8 cellular contexts compared by ENCODE assay signal in the genomic region with DNA sequence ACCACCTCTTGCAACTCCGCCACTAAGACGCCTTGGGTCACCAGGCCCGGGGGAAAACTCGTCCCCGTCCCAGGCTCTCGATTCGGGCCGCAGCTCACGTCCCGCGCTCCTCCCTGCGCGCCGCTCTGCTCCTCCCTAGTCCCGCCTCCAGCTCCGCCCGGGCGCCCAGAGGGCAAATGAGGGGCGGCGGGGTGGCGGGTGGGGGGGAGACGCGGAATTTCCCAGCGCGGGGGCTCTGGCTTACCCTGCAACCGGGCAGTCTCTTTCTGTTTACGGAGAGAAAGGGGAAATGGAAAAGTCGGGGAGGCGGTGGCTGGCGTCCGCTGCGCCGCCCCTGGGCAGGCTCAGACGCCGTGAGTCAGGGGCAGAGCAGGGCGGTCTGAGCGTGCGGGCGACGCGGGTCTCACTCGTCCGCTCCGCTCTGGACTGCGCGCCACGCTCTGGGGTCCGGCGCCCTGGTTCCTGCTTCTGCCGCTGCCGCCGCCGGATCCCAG. TPM values are rescaled to one million over a fixed set of nuclear protein-coding genes. Genes with fewer than 3 reads are reported as not detected.
DNase-seq lines count a peak whose midpoint lies in the region; ATAC-seq and TF ChIP-seq lines count a peak whose summit lies in the region.

MAP3K8 (plus strand) TSS at position 406 of the 494 bp plus-strand sequence. CDS start 4,755 bp downstream, outside the sequence.

- H3K4me2 ChIP-seq in SU-DHL-6 (ENCODE audit: low read depth, low read length, poor library complexity, severe bottlenecking), result peak within 1 kb of the TSS; percentile 76

- ATAC-seq in GM21529 (IDR thresholded peaks at IDR 0.05; ENCODE audit: unreplicated experiment), result peak; percentile 61

- H4K20me1 ChIP-seq in SU-DHL-6 (ENCODE audit: low read depth, low read length), result no peaks in the 10 kb centered on the region

- H3K9me3 Mint-ChIP-seq in IgD-negative memory B cell, result peaks cover 0 to 2% (median 0%) of the 10 kb centered on the region in 3 donors
- no peaks in the 10 kb centered on the region for H3K9me3 Mint-ChIP-seq in activated naive CD8-positive, alpha-beta T cell (ENCODE audit: low read depth)

- no peaks in the 10 kb centered on the region for H3K27me3 ChIP-seq in SU-DHL-6 (ENCODE audit: low read length)
- H3K27me3 ChIP-seq in ovary, result no peaks in the 10 kb centered on the region
- peaks cover 36% of the 10 kb centered on the region for H3K27me3 ChIP-seq in thymus (ENCODE audit: control insufficient read depth, insufficient read depth)

- 0 to 1% (median 0%) methylated on average over 36 to 53 of the region's 53 CpGs for WGBS in ovary, 3 donors
- WGBS in thymus, result under 1% methylated on average over 53 of the region's 53 CpGs

- H3K4me1 Mint-ChIP-seq in IgD-negative memory B cell, result peaks cover 48 to 52% (median 49%) of the 10 kb centered on the region in 3 donors
- peaks cover 47% of the 10 kb centered on the region for H3K4me1 Mint-ChIP-seq in activated naive CD8-positive, alpha-beta T cell (ENCODE audit: low read depth)

- H3K36me3 Mint-ChIP-seq in IgD-negative memory B cell, result no peaks in the 10 kb centered on the region
- H3K36me3 Mint-ChIP-seq in activated naive CD8-positive, alpha-beta T cell, result no peaks in the 10 kb centered on the region

- H3K4me1 ChIP-seq in ovary (ENCODE audit: insufficient read depth), result peaks cover 6% of the 10 kb centered on the region
- H3K4me1 ChIP-seq in thymus (ENCODE audit: control insufficient read depth, insufficient read depth, low read length), result peaks cover 21% of the 10 kb centered on the region

- H3K9me2 ChIP-seq in SU-DHL-6 (replicated peaks; ENCODE audit: insufficient read depth, low read length), result no peaks in the 10 kb centered on the region

- H3K4me3 Mint-ChIP-seq in IgD-negative memory B cell, result peak within 1 kb of the TSS; percentile 94 to 96 (median 96)
- peak within 1 kb of the TSS; percentile 88 for H3K4me3 Mint-ChIP-seq in activated naive CD8-positive, alpha-beta T cell

- peak within 1 kb of the TSS; percentile 74 for H3K4me3 ChIP-seq in SU-DHL-6 (ENCODE audit: insufficient read depth, low read length, poor library complexity, severe bottlenecking)
- H3K4me3 ChIP-seq in ovary, result peak within 1 kb of the TSS; percentile 94
- peak within 1 kb of the TSS; percentile 71 for H3K4me3 ChIP-seq in thymus (ENCODE audit: low read length)

- no peak for TF ChIP-seq EP300 in ovary (IDR thresholded peaks at IDR 0.05)

- H3K79me2 ChIP-seq in SU-DHL-6 (ENCODE audit: insufficient read depth, low read length), result no peaks in the 10 kb centered on the region

- no peak for TF ChIP-seq CTCF in SU-DHL-6 (IDR thresholded peaks at IDR 0.05; ENCODE audit: insufficient read depth, low read length, poor library complexity, severe bottlenecking)
- no peak for TF ChIP-seq CTCF in ovary (IDR thresholded peaks at IDR 0.05)

- peak within 1 kb of the TSS; percentile 60 for H3K9ac ChIP-seq in SU-DHL-6 (ENCODE audit: low read length)

- peak; percentile 95 for DNase-seq in EH (ENCODE audit: low read depth)
- peak; percentile 42 to 93 (median 84) for DNase-seq in head of caudate nucleus
- peak; percentile 80 to 88 (median 84) for DNase-seq in ovary

- peak; percentile 49 for TF ChIP-seq POLR2A in ovary (IDR thresholded peaks at IDR 0.05)

- H3K36me3 ChIP-seq in SU-DHL-6 (ENCODE audit: low read length) (no peaks in the 10 kb centered on the region), ovary (no peaks in the 10 kb centered on the region), thymus (ENCODE audit: control insufficient read depth, insufficient read depth) (no peaks in the 10 kb centered on the region)

- peak within 1 kb of the TSS; percentile 94 for H2AFZ ChIP-seq in SU-DHL-6 (ENCODE audit: low read depth, low read length, severe bottlenecking)

- no peaks in the 10 kb centered on the region for H3K27me3 Mint-ChIP-seq in IgD-negative memory B cell
- peaks cover 2% of the 10 kb centered on the region for H3K27me3 Mint-ChIP-seq in activated naive CD8-positive, alpha-beta T cell

- intact Hi-C loops in head of caudate nucleus (cut with DNase I) (no loop called here), ovary (cut with DNase I) (no loop called here)

- H3K27ac ChIP-seq in SU-DHL-6 (ENCODE audit: low read depth, low read length) (no peak within 1 kb of the TSS), ovary (peak within 1 kb of the TSS; percentile 97 to 98), thymus (ENCODE audit: low read depth) (peak within 1 kb of the TSS; percentile 87)

- peak within 1 kb of the TSS; percentile 77 to 98 (median 97) for H3K27ac Mint-ChIP-seq in IgD-negative memory B cell
- peak within 1 kb of the TSS; percentile 61 for H3K27ac Mint-ChIP-seq in activated naive CD8-positive, alpha-beta T cell

- H3F3A ChIP-seq in SU-DHL-6 (ENCODE audit: insufficient read depth), result peaks cover 6% of the 10 kb centered on the region; the same call in 1 of the 2 replicates

- H3K9me3 ChIP-seq in SU-DHL-6 (ENCODE audit: insufficient read depth, low read length), result no peaks in the 10 kb centered on the region
- H3K9me3 ChIP-seq in ovary, result no peaks in the 10 kb centered on the region
- peaks cover 1% of the 10 kb centered on the region for H3K9me3 ChIP-seq in thymus (ENCODE audit: control insufficient read depth)

RNA-seq across cellular contexts. Expression of gene MAP3K8, which starts in this region (rescaled TPM):
- 40.0 TPM for polyA plus RNA-seq in IgD-negative memory B cell
- 10 to 100 TPM in 6 of 7 donors, 1 to 10 TPM in 1; 9.9 to 32.5 (median 13.5) TPM for total RNA-seq in ovary
- polyA plus RNA-seq in ovary, result 10 to 100 TPM in 1 of 2 donors, 1 to 10 TPM in 1; 7.7 to 13.8 TPM
- 54.3 TPM for polyA plus RNA-seq in thymus
